In the genomic region with DNA sequence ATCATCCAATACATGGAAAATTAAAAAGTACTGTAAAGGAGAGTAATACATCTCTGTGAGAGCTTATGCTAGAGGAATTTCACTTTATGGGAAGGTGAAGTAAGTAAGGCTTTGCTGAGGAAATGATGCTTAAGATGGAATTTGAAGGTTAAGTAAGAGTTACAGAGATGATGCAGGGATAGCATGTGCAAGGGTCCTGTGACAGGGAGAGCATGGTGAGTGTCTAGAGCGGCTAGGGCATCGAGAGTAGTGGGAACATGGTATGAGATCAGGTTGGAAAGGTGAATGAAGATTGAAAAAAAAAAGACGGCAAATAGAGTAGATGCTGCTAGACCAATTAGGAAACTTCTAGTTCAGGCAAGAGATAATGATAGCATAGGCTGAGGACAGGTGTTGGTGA, we compare ENCODE assay signal across 27 cellular contexts. TPM values are rescaled to one million over a fixed set of nuclear protein-coding genes. Genes with fewer than 3 reads are reported as not detected.
DNase-seq lines count a peak whose midpoint lies in the region; TF ChIP-seq lines count a peak whose summit lies in the region.
"Had no signal": no experiment of that assay in that cellular context is flagged by ENCODE, and none has a peak within 500 bp of the region (broad histone marks: within the 10 kb centered on the region; RNA-seq: fewer than 3 reads in every experiment).

No MANE protein-coding gene starts in this region.

- H3K4me3 Mint-ChIP-seq in MCF 10A (ENCODE audit: unreplicated experiment), result no peak overlapping the region
- H3K4me3 Mint-ChIP-seq: CD4-positive, alpha-beta memory T cell had no signal

- WGBS in esophagus squamous epithelium, 2 donors, result 93 to 98% methylated on average over 3 of the region's 3 CpGs
- WGBS in sigmoid colon, 2 donors, result 95 to 97% methylated on average over 3 of the region's 3 CpGs
- WGBS in transverse colon (ENCODE audit: low coverage in 1 of 2), 2 donors, result 96 to 100% methylated on average over 3 of the region's 3 CpGs

- H3K27ac Mint-ChIP-seq in MCF 10A (ENCODE audit: low read depth, unreplicated experiment), result no peak overlapping the region
- H3K27ac Mint-ChIP-seq: IgD-negative memory B cell had no signal

- DNase-seq in breast epithelium (ENCODE audit: low spot score in 2 of 2) (no peak), MCF 10A (ENCODE audit: unreplicated experiment) (no peak), esophagus squamous epithelium (lab: John Stamatoyannopoulos, UW) (no peak), sigmoid colon (no peak), transverse colon (no peak), posterior vena cava (ENCODE audit: low spot score) (no peak), head of caudate nucleus (no peak), HEK293T (ENCODE audit: extremely low spot score) (no peak)
- DNase-seq: 8988T; CD4-positive, alpha-beta memory T cell; DMS 273 treated with DMSO at 0.1 percent for 48 hours; DMS79 treated with DMSO at 0.1 percent for 48 hours; GM23248; Kasumi-1; MG63; NCI-H1048; NCI-H1436; NCI-H187 treated with DMSO at 0.1 percent for 48 hours; NCI-H2107; NCI-H446 treated with DMSO at 0.1 percent for 48 hours; PC-9; RPMI8226; SHP77 had no signal

- peaks cover 31% of the 10 kb centered on the region for H3K36me3 Mint-ChIP-seq in MCF 10A (ENCODE audit: insufficient read depth, unreplicated experiment)

- BruUV-seq in MCF 10A (replicated peaks; lab: Mats Ljungman, UMichigan), result no TSS peak

- CTCF ChIA-PET in MCF 10A (lab: Yijun Ruan, JAX), result no interaction called here
- CTCF ChIA-PET in HEK293T (lab: Yijun Ruan, JAX), result interaction anchor here (0.6 kb wide), 1 partner anchor 18 kb away, joined by 3 read pairs; no protein-coding TSS in a partner anchor

- H3K36me3 ChIP-seq in breast epithelium (no peaks in the 10 kb centered on the region), esophagus squamous epithelium (peaks cover 0 to 90% (median 0%) of the 10 kb centered on the region in 3 donors), sigmoid colon (peaks cover 0 to 10% (median 0%) of the 10 kb centered on the region in 4 donors), transverse colon (peaks cover 0 to 13% (median 6%) of the 10 kb centered on the region in 4 donors)

- no peaks in the 10 kb centered on the region for H3K4me1 Mint-ChIP-seq in MCF 10A (ENCODE audit: insufficient read depth, unreplicated experiment)

- POLR2A ChIA-PET in MCF 10A (lab: Yijun Ruan, JAX), result no interaction called here
- POLR2A ChIA-PET in HEK293T (lab: Yijun Ruan, JAX), result no interaction called here

- H3K4me1 ChIP-seq in breast epithelium, result no peaks in the 10 kb centered on the region
- no peaks in the 10 kb centered on the region for H3K4me1 ChIP-seq in esophagus squamous epithelium
- peaks cover 0 to 37% (median 34%) of the 10 kb centered on the region in 4 donors for H3K4me1 ChIP-seq in sigmoid colon
- peaks cover 0 to 6% (median 1%) of the 10 kb centered on the region in 4 donors for H3K4me1 ChIP-seq in transverse colon
- H3K4me1 ChIP-seq: BLaER1 treated with 17β-estradiol and CSF1 and Interleukin-3, amounts not matched to agents 10 nM and 100 nM; Caco-2 had no signal

- TF ChIP-seq EP300 in sigmoid colon (IDR thresholded peaks at IDR 0.05), result no peak
- TF ChIP-seq EP300 in transverse colon (IDR thresholded peaks at IDR 0.05; ENCODE audit: low read depth), result no peak

- TF ChIP-seq CTCF in breast epithelium (IDR thresholded peaks at IDR 0.05) (no peak), MCF 10A (IDR thresholded peaks at IDR 0.05; ENCODE audit: unreplicated experiment) (no peak), esophagus squamous epithelium (IDR thresholded peaks at IDR 0.05) (no peak), sigmoid colon (IDR thresholded peaks at IDR 0.05) (no peak), transverse colon (IDR thresholded peaks at IDR 0.05) (no peak)

- no peaks in the 10 kb centered on the region for H3K27me3 Mint-ChIP-seq in MCF 10A (ENCODE audit: insufficient read depth, unreplicated experiment)
- H3K27me3 Mint-ChIP-seq: CD4-positive, alpha-beta memory T cell; IgD-negative memory B cell had no signal

- H3K27ac ChIP-seq in breast epithelium (peak overlapping the region; percentile 73 to 79), esophagus squamous epithelium (peak overlapping the region in 3 of 4 donors; percentile 59 to 75 (median 73)), sigmoid colon (peak overlapping the region; percentile 79 to 94 (median 86)), transverse colon (peak overlapping the region; percentile 71 to 88 (median 83))
- H3K27ac ChIP-seq: BLaER1 treated with 17β-estradiol and CSF1 and Interleukin-3, amounts not matched to agents 10 nM and 100 nM; GM23248; PC-9 had no signal

- H3K9me3 Mint-ChIP-seq in MCF 10A (ENCODE audit: unreplicated experiment), result no peaks in the 10 kb centered on the region
- H3K9me3 Mint-ChIP-seq: CD4-positive, alpha-beta memory T cell; IgD-negative memory B cell had no signal

- H3K9me3 ChIP-seq in breast epithelium, result no peaks in the 10 kb centered on the region
- no peaks in the 10 kb centered on the region for H3K9me3 ChIP-seq in esophagus squamous epithelium
- H3K9me3 ChIP-seq in sigmoid colon, result no peaks in the 10 kb centered on the region
- H3K9me3 ChIP-seq in transverse colon, result no peaks in the 10 kb centered on the region
- H3K9me3 ChIP-seq: BLaER1 treated with 17β-estradiol and CSF1 and Interleukin-3, amounts not matched to agents 10 nM and 100 nM; Caco-2; MG63 had no signal

- in situ Hi-C loops in transverse colon (cut with MboI; ENCODE audit: low pct_ligation_motif_present in 1 of 4, low pct_unique_long_range_greater_than_20kb in 1 of 4, low sequenced_read_pairs in 3 of 4), result no loop called here

- no peak for TF ChIP-seq POLR2A in breast epithelium (IDR thresholded peaks at IDR 0.05)
- no peak for TF ChIP-seq POLR2A in esophagus squamous epithelium (IDR thresholded peaks at IDR 0.05)
- no peak for TF ChIP-seq POLR2A in sigmoid colon (IDR thresholded peaks at IDR 0.05)
- TF ChIP-seq POLR2A in transverse colon (IDR thresholded peaks at IDR 0.05), result no peak

- intact Hi-C loops in breast epithelium (cut with DNase I; ENCODE audit: low total_unique reads) (no loop called here), MCF 10A (cut with micrococcal nuclease) (no loop called here), esophagus squamous epithelium (cut with DNase I) (no loop called here), sigmoid colon (cut with DNase I) (loop anchor here (1.0 to 5.0 kb wide), 4 partner anchors 14 to 125 kb away; partner anchors contain the start of genes PM20D2, PNRC1 and SRSF12), transverse colon (cut with DNase I; ENCODE audit: low total_unique reads) (no loop called here), posterior vena cava (cut with DNase I) (no loop called here), head of caudate nucleus (cut with DNase I) (loop anchor here (10.0 kb wide), 1 partner anchor 1906 kb away; no protein-coding TSS in a partner anchor)

- H3K27me3 ChIP-seq in breast epithelium (no peaks in the 10 kb centered on the region), esophagus squamous epithelium (no peaks in the 10 kb centered on the region), sigmoid colon (no peaks in the 10 kb centered on the region), transverse colon (no peaks in the 10 kb centered on the region)
- H3K27me3 ChIP-seq: BLaER1 treated with 17β-estradiol and CSF1 and Interleukin-3, amounts not matched to agents 10 nM and 100 nM; MG63 had no signal

- H3K4me3 ChIP-seq in breast epithelium (no peak overlapping the region), esophagus squamous epithelium (no peak overlapping the region), sigmoid colon (no peak overlapping the region), transverse colon (no peak overlapping the region)
- H3K4me3 ChIP-seq: BLaER1 treated with 17β-estradiol and CSF1 and Interleukin-3, amounts not matched to agents 10 nM and 100 nM; GM12878; GM23248; MG63; PC-9 had no signal

TF ChIP-seq in HEK293T, 16 proteins besides CTCF, POLR2A, EP300 and RAD21:
- TF ChIP-seq NFRKB (IDR thresholded peaks at IDR 0.05) (no peak), TARDBP (IDR thresholded peaks at IDR 0.05) (no peak), ELF4 (IDR thresholded peaks at IDR 0.05) (no peak), HDGF (IDR thresholded peaks at IDR 0.05; ENCODE audit: borderline replicate concordance) (no peak), LEF1 (IDR thresholded peaks at IDR 0.05; ENCODE audit: borderline replicate concordance) (no peak), SUZ12 (IDR thresholded peaks at IDR 0.05) (no peak), FOXA1 (IDR thresholded peaks at IDR 0.05) (no peak), FOXM1 (IDR thresholded peaks at IDR 0.05; ENCODE audit: borderline replicate concordance) (no peak), FOXK2 (IDR thresholded peaks at IDR 0.05) (no peak)

RNA-seq across cellular contexts. Expression of gene PM20D2, which starts 14.8 kb away (rescaled TPM):
- 10 to 100 TPM in 2 of 3 donors, 1 to 10 TPM in 1; 3.7 to 22.5 (median 21.3) TPM for total RNA-seq in breast epithelium
- total RNA-seq in MCF 10A (2022), result 9.9 and 11.9 TPM in 2 replicates
- 10 to 100 TPM; 11.9 to 19.0 (median 17.8) TPM for total RNA-seq in esophagus squamous epithelium
- total RNA-seq in sigmoid colon, result 10 to 100 TPM; 20.3 to 48.5 (median 23.9) TPM
- 10 to 100 TPM in 1 of 3 donors, 1 to 10 TPM in 2; 4.2 to 10.2 (median 8.1) TPM for polyA plus RNA-seq in sigmoid colon
- total RNA-seq in transverse colon, result 10 to 100 TPM in 3 of 4 donors, 1 to 10 TPM in 1; 3.7 to 16.4 (median 12.4) TPM
- 10 to 100 TPM in 1 of 2 donors, 1 to 10 TPM in 1; 9.1 to 14.0 TPM for total RNA-seq in posterior vena cava

RNA-seq across cellular contexts. Expression of gene SRSF12, which starts 42.8 kb away (rescaled TPM):
- total RNA-seq in breast epithelium (1 to 10 TPM in 1 of 3 donors, under 1 TPM in 1, not detected in 1; 0.98 to 1.8 TPM), MCF 10A (2022) (1.1 and 1.2 TPM in 2 replicates), esophagus squamous epithelium (under 1 TPM; 0.19 to 0.44 (median 0.38) TPM), sigmoid colon (1 to 10 TPM in 3 of 4 donors, under 1 TPM in 1; 0.82 to 3.6 (median 1.1) TPM), transverse colon (not detected), posterior vena cava (1 to 10 TPM; 3.4 to 3.5 TPM)
- polyA plus RNA-seq in sigmoid colon, result under 1 TPM in 1 of 3 donors, not detected in 2; 0.36 TPM
- total RNA-seq: CD4-positive, alpha-beta memory T cell; GM12878; PC-9 had no signal

RNA-seq across cellular contexts. Expression of gene GABRR1, which starts 56.5 kb away (rescaled TPM):
- total RNA-seq in breast epithelium (not detected), MCF 10A (2022) (not detected in 2 replicates), esophagus squamous epithelium (1 to 10 TPM in 1 of 4 donors, not detected in 3; 1.5 TPM), sigmoid colon (not detected), transverse colon (under 1 TPM in 1 of 4 donors, not detected in 3; 0.14 TPM), posterior vena cava (under 1 TPM; 0.19 to 0.29 TPM)
- under 1 TPM in 1 of 3 donors, not detected in 2; 0.04 TPM for polyA plus RNA-seq in sigmoid colon
- total RNA-seq: CD4-positive, alpha-beta memory T cell; GM12878; GM23248; PC-9 had no signal
- polyA plus RNA-seq: CD4-positive, alpha-beta memory T cell; GM12878; GM23248; IgD-negative memory B cell had no signal

Comparison
In these comparisons a context has a peak if more than half of its experiments do, and no peak if none do; other contexts are left out.
1. intact Hi-C loops: an anchor here in sigmoid colon (1.0 to 5.0 kb wide) and head of caudate nucleus (10.0 kb wide); none called in breast epithelium, MCF 10A, esophagus squamous epithelium, transverse colon and posterior vena cava.